In the genomic region with DNA sequence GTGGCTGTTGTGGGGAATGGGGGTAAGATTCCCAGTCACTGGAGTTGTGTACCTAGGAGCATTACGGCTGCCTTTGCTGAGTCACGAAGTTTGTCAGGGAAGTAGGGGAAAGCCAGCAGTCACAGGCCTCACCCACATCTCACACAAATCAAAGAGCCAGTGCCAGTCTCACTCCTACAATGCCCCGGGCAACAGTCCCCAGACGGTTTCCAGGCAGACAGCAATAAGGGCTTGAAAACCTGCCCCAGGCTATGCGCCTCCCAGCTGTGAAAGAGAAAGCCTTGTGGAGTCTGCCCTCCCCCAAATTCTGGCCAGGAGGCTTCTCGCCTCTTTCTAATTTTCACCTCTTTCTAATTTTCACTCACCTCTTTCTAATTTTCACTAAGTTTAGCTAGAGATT, we compare ENCODE assay signal across 15 cellular contexts.
DNase-seq lines count a peak whose midpoint lies in the region; ATAC-seq and TF ChIP-seq lines count a peak whose summit lies in the region.
"Had no signal": no experiment of that assay in that cellular context is flagged by ENCODE, and none has a peak within 500 bp of the region (broad histone marks: within the 10 kb centered on the region; RNA-seq: fewer than 3 reads in every experiment).

No MANE protein-coding gene starts in this region.

- no peak overlapping the region for H2BK20ac ChIP-seq in H9 (ENCODE audit: low read depth, low read length, poor library complexity, severe bottlenecking)

- no peak overlapping the region for H2AFZ ChIP-seq in H9 (ENCODE audit: low read length)

- H3K4me3 Mint-ChIP-seq in H9 (no peak overlapping the region), WTC11 (no peak overlapping the region)
- no peak overlapping the region for H3K4me3 Mint-ChIP-seq in activated CD4-positive, alpha-beta memory T cell treated with anti-CD3 and anti-CD28 coated beads, Interleukin-2, amount 10 ng/mL, durations not matched to agents 7 days and 5 days

- H3K27ac Mint-ChIP-seq in H9 (no peak overlapping the region), WTC11 (no peak overlapping the region)
- no peak overlapping the region for H3K27ac Mint-ChIP-seq in activated CD4-positive, alpha-beta memory T cell treated with anti-CD3 and anti-CD28 coated beads, Interleukin-2, amount 10 ng/mL, durations not matched to agents 7 days and 5 days

- H3K56ac ChIP-seq in H9 (ENCODE audit: insufficient read length, low read depth, low read length) = no peak overlapping the region

- H3K36me3 Mint-ChIP-seq in H9 (ENCODE audit: insufficient read depth in 1 of 3, low read depth in 3 of 3) (peaks cover 7 to 18% (median 17%) of the 10 kb centered on the region in 3 experiments), WTC11 (peaks cover 29% of the 10 kb centered on the region)
- no peaks in the 10 kb centered on the region for H3K36me3 Mint-ChIP-seq in activated CD4-positive, alpha-beta memory T cell treated with anti-CD3 and anti-CD28 coated beads, Interleukin-2, amount 10 ng/mL, durations not matched to agents 7 days and 5 days (ENCODE audit: low read depth)

- no peaks in the 10 kb centered on the region for H3K27me3 ChIP-seq in H9 (ENCODE audit: insufficient read depth, low read length)
- H3K27me3 ChIP-seq in lung (ENCODE audit: control insufficient read depth, insufficient read depth) = no peaks in the 10 kb centered on the region
- H3K27me3 ChIP-seq in stomach = no peaks in the 10 kb centered on the region
- H3K27me3 ChIP-seq: BLaER1, Peyer's patch had no signal

- H3K36me3 ChIP-seq in lung (ENCODE audit: control insufficient read depth in 2 of 2, insufficient read depth in 2 of 2, low read length in 2 of 2) (no peaks in the 10 kb centered on the region), stomach (no peaks in the 10 kb centered on the region)
- H3K36me3 ChIP-seq: BLaER1, Peyer's patch had no signal

- H3K9me3 Mint-ChIP-seq in H9 (peaks cover 16 to 26% of the 10 kb centered on the region in 2 experiments; a peak in 4 of 5 replicates), WTC11 (peaks cover 55% of the 10 kb centered on the region)
- H3K9me3 Mint-ChIP-seq in activated CD4-positive, alpha-beta memory T cell treated with anti-CD3 and anti-CD28 coated beads, Interleukin-2, amount 10 ng/mL, durations not matched to agents 7 days and 5 days = peaks cover 5% of the 10 kb centered on the region

- no peak overlapping the region; the same call in 1 of the 2 replicates for H3K14ac ChIP-seq in H9 (ENCODE audit: insufficient read depth, low read length)

- TF ChIP-seq CTCF in H9 (conservative IDR thresholded peaks at IDR 0.05) (no peak), WTC11 (IDR thresholded peaks at IDR 0.05) (no peak), lung (IDR thresholded peaks at IDR 0.05; ENCODE audit: control extremely low read depth, extremely low read depth) (no peak), stomach (IDR thresholded peaks at IDR 0.05) (no peak)

- H3K79me1 ChIP-seq in H9 (ENCODE audit: insufficient read depth, low read depth, low read length, poor library complexity, severe bottlenecking) = no peaks in the 10 kb centered on the region

- H2AK5ac ChIP-seq in H9 (ENCODE audit: insufficient read length, low read length) = no peak overlapping the region

- no peak overlapping the region for H3K18ac ChIP-seq in H9 (ENCODE audit: insufficient read length, low read depth, low read length)

- H2BK12ac ChIP-seq in H9 (ENCODE audit: insufficient read length, low read depth, low read length) = no peak overlapping the region

- TF ChIP-seq EP300 in stomach (IDR thresholded peaks at IDR 0.05) = no peak

- peaks cover 7% of the 10 kb centered on the region for H3K9me3 ChIP-seq in H9 (ENCODE audit: control insufficient read depth, low read depth, low read length)
- no peaks in the 10 kb centered on the region for H3K9me3 ChIP-seq in lung (ENCODE audit: control insufficient read depth in 2 of 2, insufficient read depth in 1 of 2, low read length in 1 of 2)
- H3K9me3 ChIP-seq in stomach = peaks cover 0 to 12% (median 8%) of the 10 kb centered on the region in 4 donors
- H3K9me3 ChIP-seq: Peyer's patch had no signal

- intact Hi-C loops in stomach (cut with DNase I; ENCODE audit: low total_unique reads) = no loop called here

- H3K23ac ChIP-seq in H9 (ENCODE audit: insufficient read length, low read depth, low read length) = no peak overlapping the region

- H3K9ac ChIP-seq in H9 (ENCODE audit: extremely low read depth, insufficient read length, low read length) = no peak overlapping the region
- H3K9ac ChIP-seq: BLaER1 had no signal

- no peak overlapping the region for H2BK15ac ChIP-seq in H9 (ENCODE audit: low read depth, low read length)

- no CpG with 5 or more reads among the region's 6 CpGs for WGBS in H9 (ENCODE audit: extremely low coverage, insufficient read length, low lambda C conversion rate)
- WGBS in lung, 2 donors = 80 to 85% methylated on average over 6 of the region's 6 CpGs
- WGBS in stomach, 5 donors = 50 to 76% (median 68%) methylated on average over 4 to 6 of the region's 6 CpGs

- no peak overlapping the region for H4K5ac ChIP-seq in H9 (ENCODE audit: insufficient read length, low read depth, low read length)

- no peak overlapping the region for H3K4me3 ChIP-seq in lung
- no peak overlapping the region for H3K4me3 ChIP-seq in stomach
- H3K4me3 ChIP-seq: BLaER1, Peyer's patch had no signal

- no peak overlapping the region for H4K91ac ChIP-seq in H9 (ENCODE audit: insufficient read length, low read depth, low read length)

- H3K79me2 ChIP-seq in H9 (ENCODE audit: insufficient read depth, low read length) = no peaks in the 10 kb centered on the region

- H3K4ac ChIP-seq in H9 (ENCODE audit: low read depth, low read length) = no peak overlapping the region

- peaks cover 4 to 5% of the 10 kb centered on the region in 2 experiments; a peak in 2 of 4 replicates for H3K4me1 Mint-ChIP-seq in H9
- H3K4me1 Mint-ChIP-seq in WTC11 = no peaks in the 10 kb centered on the region
- no peaks in the 10 kb centered on the region for H3K4me1 Mint-ChIP-seq in activated CD4-positive, alpha-beta memory T cell treated with anti-CD3 and anti-CD28 coated beads, Interleukin-2, amount 10 ng/mL, durations not matched to agents 7 days and 5 days

- DNase-seq in H9 (peak; percentile 36), WTC11 (ENCODE audit: low spot score) (no peak), lung (ENCODE audit: low spot score) (no peak), stomach (peak; percentile 54)
- DNase-seq in activated CD4-positive, alpha-beta memory T cell treated with anti-CD3 and anti-CD28 coated beads, Interleukin-2, amount 10 ng/mL, durations not matched to agents 7 days and 5 days = no peak
- DNase-seq: DMS 273 treated with DMSO at 0.1 percent for 48 hours, Karpas-422, NCI-H1105 treated with DMSO at 0.1 percent for 48 hours, NCI-H2029 treated with DMSO at 0.1 percent for 48 hours, NCI-H748 treated with DMSO at 0.1 percent for 48 hours, Peyer's patch, SHP77 had no signal

- no peak overlapping the region for H3K27ac ChIP-seq in H9 (ENCODE audit: insufficient read length, low read depth, low read length)
- no peak overlapping the region for H3K27ac ChIP-seq in lung (ENCODE audit: low read depth in 1 of 2, low read length in 1 of 2)
- H3K27ac ChIP-seq in stomach = peak overlapping the region in 4 of 5 donors; percentile 7 to 54 (median 30)
- H3K27ac ChIP-seq: BLaER1, Peyer's patch had no signal

- H3K4me1 ChIP-seq in H9 (ENCODE audit: insufficient read depth, low read length) (no peaks in the 10 kb centered on the region), lung (ENCODE audit: control insufficient read depth in 2 of 2, insufficient read depth in 2 of 2, low read length in 2 of 2) (no peaks in the 10 kb centered on the region), stomach (no peaks in the 10 kb centered on the region)
- H3K4me1 ChIP-seq: BLaER1, Peyer's patch had no signal

- POLR2A ChIA-PET in WTC11 (lab: Charles Lee) = no interaction called here
- POLR2A ChIA-PET in activated CD4-positive, alpha-beta memory T cell treated with anti-CD3 and anti-CD28 coated beads, Interleukin-2, amount 10 ng/mL, durations not matched to agents 7 days and 5 days (lab: Charles Lee) = no interaction called here

- no peak overlapping the region for H2BK120ac ChIP-seq in H9 (ENCODE audit: low read depth, low read length, poor library complexity, severe bottlenecking)

- TF ChIP-seq POLR2A in stomach (IDR thresholded peaks at IDR 0.05) = no peak

- no peaks in the 10 kb centered on the region for H3K23me2 ChIP-seq in H9 (ENCODE audit: insufficient read length, low read depth, low read length, poor library complexity, severe bottlenecking)

- peak; percentile 36; the same call in 1 of the 2 replicates for ATAC-seq in WTC11
- peak; percentile 41 for ATAC-seq in lung (ENCODE audit: insufficient read depth, low FRiP score)
- no peak for ATAC-seq in HG02981 (IDR thresholded peaks at IDR 0.05; ENCODE audit: unreplicated experiment)
- no peak for ATAC-seq in SK-N-SH treated with all-trans-retinoic acid at 6 μM for 48 hours

- CTCF ChIA-PET in WTC11 (lab: Charles Lee) = interaction anchor here (1.7 kb wide), 1 partner anchor 60 kb away, joined by 5 read pairs; no protein-coding TSS in a partner anchor
- CTCF ChIA-PET in activated CD4-positive, alpha-beta memory T cell treated with anti-CD3 and anti-CD28 coated beads, Interleukin-2, amount 10 ng/mL, durations not matched to agents 7 days and 5 days (lab: Charles Lee) = no interaction called here

- no peak overlapping the region for H3T11ph ChIP-seq in H9 (ENCODE audit: low read length)

- H2BK5ac ChIP-seq in H9 (ENCODE audit: insufficient read length, low read length) = no peak overlapping the region

- no peak overlapping the region for H3K4me2 ChIP-seq in H9 (ENCODE audit: insufficient read depth, insufficient read length, low read length)
- H3K4me2 ChIP-seq: BLaER1 had no signal

- no peak overlapping the region for H4K8ac ChIP-seq in H9 (replicated peaks; ENCODE audit: insufficient read length, low read depth, low read length)

- H3K27me3 Mint-ChIP-seq in H9 (ENCODE audit: low read depth) = no peaks in the 10 kb centered on the region
- H3K27me3 Mint-ChIP-seq in WTC11 (ENCODE audit: low read depth) = peaks cover 6% of the 10 kb centered on the region; the same call in 1 of the 2 replicates
- H3K27me3 Mint-ChIP-seq in activated CD4-positive, alpha-beta memory T cell treated with anti-CD3 and anti-CD28 coated beads, Interleukin-2, amount 10 ng/mL, durations not matched to agents 7 days and 5 days = no peaks in the 10 kb centered on the region

- H4K20me1 ChIP-seq in H9 (ENCODE audit: control insufficient read depth, insufficient read depth, insufficient read length) = no peaks in the 10 kb centered on the region
- H4K20me1 ChIP-seq: BLaER1 had no signal

Comparison
In these comparisons a context has a peak if more than half of its experiments do, and no peak if none do; other contexts are left out.
1. DNase-seq: peak in H9 (single experiment) and stomach (single experiment); none in WTC11 (single experiment), lung (single experiment) and activated CD4-positive, alpha-beta memory T cell treated with anti-CD3 and anti-CD28 coated beads, Interleukin-2, amount 10 ng/mL, durations not matched to agents 7 days and 5 days (single experiment).
2. H3K27ac ChIP-seq: peak in stomach (4 of 5); none in H9 (single experiment) and lung (0 of 2).
3. ATAC-seq: peak in WTC11 (single experiment) and lung (single experiment); none in HG02981 (single experiment) and SK-N-SH treated with all-trans-retinoic acid at 6 μM for 48 hours (single experiment).